28 cellular contexts compared by ENCODE assay signal in the genomic region with DNA sequence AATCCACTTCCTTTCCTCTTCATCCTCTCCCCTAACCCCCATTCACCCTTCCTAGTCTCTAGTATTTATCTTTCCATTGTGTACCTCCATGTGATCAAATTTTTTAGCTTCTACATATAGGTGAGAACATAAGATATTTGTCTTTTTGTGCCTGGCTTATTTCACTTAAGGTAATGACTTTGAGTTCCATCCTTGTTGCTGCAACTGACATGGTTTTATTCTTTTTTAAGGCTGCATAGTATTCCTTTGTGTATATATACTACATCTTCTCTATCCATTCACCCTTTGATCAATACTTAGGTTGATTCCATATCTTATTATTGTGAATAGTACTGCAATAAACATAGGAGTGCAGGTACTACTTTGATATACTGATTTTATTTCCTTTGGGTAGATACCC.
"Had no signal": no experiment of that assay in that cellular context is flagged by ENCODE, and none has a peak within 500 bp of the region (broad histone marks: within the 10 kb centered on the region; RNA-seq: fewer than 3 reads in every experiment).

No MANE protein-coding gene starts in this region.

- H3K4me3 Mint-ChIP-seq: dendritic cell treated with granulocyte-macrophage colony-stimulating factor and Interleukin-4, amounts not matched to agents 40 ng/mL and 50 ng/mL, for 4 days; effector memory CD8-positive, alpha-beta T cell; endodermal cell had no signal

- FAIRE-seq: endothelial cell of umbilical vein, frontal cortex had no signal

- H2AFZ ChIP-seq: hepatocyte had no signal

- H3K4me1 ChIP-seq: colonic mucosa, esophagus squamous epithelium, foreskin keratinocyte, gastrocnemius medialis, gastroesophageal sphincter, heart left ventricle, heart right ventricle had no signal

- H3K27ac ChIP-seq: colonic mucosa, coronary artery, dorsolateral prefrontal cortex, epithelial cell of prostate, esophagus muscularis mucosa, esophagus squamous epithelium, foreskin keratinocyte, gastrocnemius medialis, gastroesophageal sphincter, heart left ventricle, heart right ventricle, hepatocyte had no signal

- ATAC-seq: effector memory CD8-positive, alpha-beta T cell; esophagus mucosa; foreskin keratinocyte; gastrocnemius medialis; gastroesophageal sphincter; heart left ventricle; heart right ventricle had no signal

- H3K27me3 ChIP-seq: colonic mucosa, esophagus muscularis mucosa, esophagus squamous epithelium, gastroesophageal sphincter, heart left ventricle, hepatocyte had no signal

- H3K27ac Mint-ChIP-seq: dendritic cell treated with granulocyte-macrophage colony-stimulating factor and Interleukin-4, amounts not matched to agents 40 ng/mL and 50 ng/mL, for 4 days; effector memory CD8-positive, alpha-beta T cell; endodermal cell had no signal

- H3K4me2 ChIP-seq: hepatocyte had no signal

- H3K4me3 ChIP-seq: colonic mucosa, coronary artery, dorsolateral prefrontal cortex, esophagus muscularis mucosa, esophagus squamous epithelium, gastrocnemius medialis, gastroesophageal sphincter, heart left ventricle, heart right ventricle, hepatocyte had no signal

- H3K79me2 ChIP-seq: hepatocyte had no signal

- H3K27me3 Mint-ChIP-seq: dendritic cell treated with granulocyte-macrophage colony-stimulating factor and Interleukin-4, amounts not matched to agents 40 ng/mL and 50 ng/mL, for 4 days had no signal

- H3K36me3 ChIP-seq: colonic mucosa, esophagus muscularis mucosa, esophagus squamous epithelium, gastrocnemius medialis, gastroesophageal sphincter, heart left ventricle, heart right ventricle had no signal

- H3K9me3 ChIP-seq: colonic mucosa had no signal

- DNase-seq: colonic mucosa; cortex of kidney; dermis blood vessel endothelial cell; dorsolateral prefrontal cortex; effector CD4-positive, alpha-beta T cell; effector CD8-positive, alpha-beta T cell; effector memory CD4-positive, alpha-beta T cell; effector memory CD8-positive, alpha-beta T cell; endodermal cell; erythroblast; esophagus squamous epithelium; foreskin fibroblast; foreskin keratinocyte; foreskin melanocyte; gastrocnemius medialis; glutamatergic neuron; head of caudate nucleus; heart left ventricle; heart right ventricle had no signal

- H3K4me1 Mint-ChIP-seq: endodermal cell had no signal
